ENCODE assay signal across 1 cellular context in the genomic region with DNA sequence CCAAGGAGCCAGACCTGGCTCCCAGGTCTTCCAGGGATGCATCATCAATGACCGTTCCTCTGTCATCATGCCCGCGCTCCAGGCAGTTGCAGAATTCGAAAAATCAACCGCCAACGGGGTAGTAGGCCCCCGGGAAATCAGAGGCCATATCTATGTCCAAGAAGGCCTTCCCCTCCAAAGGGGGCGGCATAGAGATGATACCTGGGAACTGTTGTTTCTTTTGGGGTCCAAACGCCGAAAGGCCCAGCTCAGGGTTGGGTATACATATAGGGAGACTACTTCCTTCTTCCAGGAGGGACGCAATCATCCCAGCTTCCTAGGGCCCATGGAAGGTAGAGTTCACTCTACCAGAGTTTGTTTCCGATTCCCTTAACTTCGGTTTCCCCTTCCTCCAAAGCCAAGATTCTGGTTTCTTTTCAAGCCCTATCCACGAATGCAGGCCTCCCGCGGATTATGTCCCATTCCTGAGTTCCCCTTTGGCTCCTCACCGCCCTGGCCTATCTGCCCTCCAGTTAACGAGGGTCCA.
TF ChIP-seq lines count a peak whose summit lies in the region.

No MANE protein-coding gene starts in this region.

TF ChIP-seq in endothelial cell of umbilical vein, 7 proteins besides CTCF, POLR2A, EP300 and RAD21:
- no peak for TF ChIP-seq GATA2 (IDR thresholded peaks at IDR 0.05; ENCODE audit: insufficient read depth, insufficient read length, low read depth, low read length)
- no peak for TF ChIP-seq FOS (IDR thresholded peaks at IDR 0.05; ENCODE audit: borderline replicate concordance, insufficient read depth, low read length)
- no peak for TF ChIP-seq POLR2AphosphoS5 (IDR thresholded peaks at IDR 0.05; ENCODE audit: insufficient read depth, low read depth, low read length)
TF ChIP-seq in endothelial cell of umbilical vein: peak in this region for 0.
